In the genomic region with DNA sequence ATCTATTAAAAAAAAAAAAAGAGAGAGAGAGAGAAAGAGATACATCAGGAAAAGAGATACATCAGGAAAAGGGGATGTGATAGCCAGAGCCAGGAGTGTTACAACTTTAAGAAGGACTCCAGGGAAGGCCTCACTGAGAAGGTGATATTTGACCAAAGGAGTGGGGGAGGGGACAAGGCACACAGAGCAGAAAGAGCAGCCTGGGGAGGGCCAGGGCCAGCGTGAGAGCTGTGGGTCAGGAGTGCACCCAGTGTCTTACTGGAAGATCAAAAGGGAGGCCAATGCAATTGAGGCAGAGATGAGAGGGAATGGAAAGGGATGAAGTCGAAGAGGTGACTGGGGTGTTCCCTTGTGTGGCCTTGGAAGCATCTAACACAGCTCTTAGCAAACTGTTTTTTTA, we compare ENCODE assay signal across 21 cellular contexts. TPM values are rescaled to one million over a fixed set of nuclear protein-coding genes. Genes with fewer than 3 reads are reported as not detected.
A peak's percentile ranks its signal among the peaks of the same experiment; 100 is the strongest.
DNase-seq lines count a peak whose midpoint lies in the region; ATAC-seq and TF ChIP-seq lines count a peak whose summit lies in the region.
"Had no signal": no experiment of that assay in that cellular context is flagged by ENCODE, and none has a peak within 500 bp of the region (broad histone marks: within the 10 kb centered on the region; RNA-seq: fewer than 3 reads in every experiment).

No MANE protein-coding gene starts in this region.

- H3K9me3 ChIP-seq in NT2/D1 (ENCODE audit: insufficient read depth, low read length): no peaks in the 10 kb centered on the region
- H3K9me3 ChIP-seq in smooth muscle cell (replicated peaks; ENCODE audit: low read depth): no peaks in the 10 kb centered on the region
- H3K9me3 ChIP-seq in gastrocnemius medialis: no peaks in the 10 kb centered on the region
- H3K9me3 ChIP-seq: BE2C, Peyer's patch had no signal

- peaks cover 15% of the 10 kb centered on the region for H3K36me3 Mint-ChIP-seq in GM23338 (ENCODE audit: low read depth)
- no peaks in the 10 kb centered on the region for H3K36me3 Mint-ChIP-seq in chondrocyte (ENCODE audit: low read depth)
- H3K36me3 Mint-ChIP-seq in stimulated activated effector memory CD8-positive, alpha-beta T cell treated with anti-CD3 and anti-CD28 coated beads, Interleukin-12 subunit alpha, Interleukin-12 subunit beta, amount 100 ng/mL, for 72 hours: peaks cover 27% of the 10 kb centered on the region

- no peak overlapping the region for H2AFZ ChIP-seq in GM23338
- H2AFZ ChIP-seq in smooth muscle cell (ENCODE audit: low read depth): no peak overlapping the region

- H3K79me2 ChIP-seq in GM23338 (replicated peaks; ENCODE audit: insufficient read depth): peaks cover 2% of the 10 kb centered on the region; the same call in 1 of the 2 replicates
- H3K79me2 ChIP-seq in smooth muscle cell (ENCODE audit: low read depth): peaks cover 9% of the 10 kb centered on the region

- no peaks in the 10 kb centered on the region for H3K9me2 ChIP-seq in GM23338 (ENCODE audit: insufficient read depth)

- H3K36me3 ChIP-seq in GM23338 (ENCODE audit: insufficient read depth) (no peaks in the 10 kb centered on the region), NT2/D1 (ENCODE audit: insufficient read depth, insufficient read length, low read length) (peaks cover 62% of the 10 kb centered on the region), H7 (replicated peaks; ENCODE audit: control insufficient read depth, insufficient read depth, low read length) (peaks cover 8% of the 10 kb centered on the region), smooth muscle cell (ENCODE audit: low read depth) (no peaks in the 10 kb centered on the region), gastrocnemius medialis (no peaks in the 10 kb centered on the region)
- H3K36me3 ChIP-seq: Peyer's patch had no signal

- peaks cover 6% of the 10 kb centered on the region; the same call in 1 of the 2 replicates for H4K20me1 ChIP-seq in GM23338 (replicated peaks; ENCODE audit: insufficient read depth)
- no peaks in the 10 kb centered on the region for H4K20me1 ChIP-seq in smooth muscle cell (ENCODE audit: low read depth)

- H3K4me3 ChIP-seq in GM23338 (no peak overlapping the region), NT2/D1 (ENCODE audit: insufficient read length, low read depth) (no peak overlapping the region), H7 (ENCODE audit: insufficient read depth, low read depth, low read length) (no peak overlapping the region), smooth muscle cell (no peak overlapping the region), gastrocnemius medialis (no peak overlapping the region)
- H3K4me3 ChIP-seq: Peyer's patch had no signal

- H3K27ac Mint-ChIP-seq in GM23338 (peak overlapping the region; percentile 53; the same call in 1 of the 2 replicates), chondrocyte (ENCODE audit: unreplicated experiment) (no peak overlapping the region)
- peak overlapping the region; percentile 14 for H3K27ac Mint-ChIP-seq in stimulated activated effector memory CD8-positive, alpha-beta T cell treated with anti-CD3 and anti-CD28 coated beads, Interleukin-12 subunit alpha, Interleukin-12 subunit beta, amount 100 ng/mL, for 72 hours
- H3K27ac Mint-ChIP-seq: CD14-positive monocyte had no signal

- no peak for TF ChIP-seq POLR2A in gastrocnemius medialis (IDR thresholded peaks at IDR 0.05)

- H3K27me3 ChIP-seq in GM23338 (ENCODE audit: insufficient read depth) (no peaks in the 10 kb centered on the region), NT2/D1 (ENCODE audit: insufficient read depth, insufficient read length) (no peaks in the 10 kb centered on the region), H7 (ENCODE audit: control insufficient read depth, insufficient read depth, low read length) (no peaks in the 10 kb centered on the region), smooth muscle cell (ENCODE audit: low read depth) (no peaks in the 10 kb centered on the region), gastrocnemius medialis (no peaks in the 10 kb centered on the region)
- H3K27me3 ChIP-seq: BE2C, Peyer's patch had no signal

- intact Hi-C loops in gastrocnemius medialis (cut with DNase I; ENCODE audit: low total_unique reads): no loop called here

- in situ Hi-C loops in gastrocnemius medialis (cut with MboI; ENCODE audit: low sequenced_read_pairs in 4 of 4): no loop called here

- peaks cover 6% of the 10 kb centered on the region; the same call in 1 of the 2 replicates for H3K4me1 ChIP-seq in GM23338 (ENCODE audit: insufficient read depth)
- peaks cover 10% of the 10 kb centered on the region for H3K4me1 ChIP-seq in NT2/D1 (ENCODE audit: insufficient read depth, insufficient read length)
- no peaks in the 10 kb centered on the region for H3K4me1 ChIP-seq in smooth muscle cell (ENCODE audit: low read depth)
- no peaks in the 10 kb centered on the region for H3K4me1 ChIP-seq in gastrocnemius medialis
- H3K4me1 ChIP-seq: BE2C, Peyer's patch had no signal

- H3K4me3 Mint-ChIP-seq in GM23338 (no peak overlapping the region), chondrocyte (ENCODE audit: unreplicated experiment) (no peak overlapping the region)
- H3K4me3 Mint-ChIP-seq in stimulated activated effector memory CD8-positive, alpha-beta T cell treated with anti-CD3 and anti-CD28 coated beads, Interleukin-12 subunit alpha, Interleukin-12 subunit beta, amount 100 ng/mL, for 72 hours: no peak overlapping the region
- H3K4me3 Mint-ChIP-seq: CD14-positive monocyte; CD8-positive, alpha-beta memory T cell; IgD-negative memory B cell had no signal

- no peak overlapping the region for H3K27ac ChIP-seq in GM23338 (ENCODE audit: low read depth)
- no peak overlapping the region for H3K27ac ChIP-seq in smooth muscle cell (ENCODE audit: low read depth)
- H3K27ac ChIP-seq in gastrocnemius medialis: no peak overlapping the region
- H3K27ac ChIP-seq: KMS-11, Peyer's patch had no signal

- H3K4me1 Mint-ChIP-seq in GM23338 (peaks cover 16% of the 10 kb centered on the region), chondrocyte (ENCODE audit: low read depth) (no peaks in the 10 kb centered on the region)
- peaks cover 6% of the 10 kb centered on the region for H3K4me1 Mint-ChIP-seq in stimulated activated effector memory CD8-positive, alpha-beta T cell treated with anti-CD3 and anti-CD28 coated beads, Interleukin-12 subunit alpha, Interleukin-12 subunit beta, amount 100 ng/mL, for 72 hours
- H3K4me1 Mint-ChIP-seq: CD8-positive, alpha-beta memory T cell had no signal

- H3K4me2 ChIP-seq in GM23338: no peak overlapping the region
- H3K4me2 ChIP-seq in smooth muscle cell: no peak overlapping the region
- H3K4me2 ChIP-seq: KMS-11 had no signal

- 79% methylated on average over 2 of the region's 2 CpGs for WGBS in smooth muscle cell (ENCODE audit: low lambda C conversion rate)

- H3K9ac ChIP-seq in NT2/D1 (ENCODE audit: insufficient read length, low read depth) (peak overlapping the region; percentile 50), smooth muscle cell (ENCODE audit: low read depth) (no peak overlapping the region)
- H3K9ac ChIP-seq: KMS-11 had no signal

- H3K27me3 Mint-ChIP-seq in GM23338 (ENCODE audit: insufficient read depth, low read depth, poor library complexity) (peaks cover 12% of the 10 kb centered on the region), chondrocyte (ENCODE audit: low read depth) (no peaks in the 10 kb centered on the region)
- H3K27me3 Mint-ChIP-seq: IgD-negative memory B cell had no signal

- DNase-seq in GM23338 (ENCODE audit: low spot score) (no peak), NT2/D1 (ENCODE audit: low read depth, low spot score) (no peak), chondrocyte (ENCODE audit: low spot score) (peak; percentile 21), H7 (no peak), smooth muscle cell (lab: John Stamatoyannopoulos, UW; ENCODE audit: unreplicated experiment) (no peak), gastrocnemius medialis (no peak)
- no peak for DNase-seq in stimulated activated effector memory CD8-positive, alpha-beta T cell treated with anti-CD3 and anti-CD28 coated beads, Interleukin-12 subunit alpha, Interleukin-12 subunit beta, amount 100 ng/mL, for 72 hours (ENCODE audit: low spot score in 2 of 2)
- DNase-seq: BE2C; CD8-positive, alpha-beta memory T cell; DND-41; MM.1S; NCI-H1048; NCI-H1417; NCI-H1694; NCI-H2029 treated with DMSO at 0.1 percent for 48 hours; NCI-H446 treated with DMSO at 0.1 percent for 48 hours; NCI-H69; Peyer's patch had no signal

- TF ChIP-seq CTCF in GM23338 (conservative IDR thresholded peaks at IDR 0.05; ENCODE audit: low read depth in 2 of 2): no peak
- no peak for TF ChIP-seq CTCF in chondrocyte (IDR thresholded peaks at IDR 0.05)
- no peak for TF ChIP-seq CTCF in smooth muscle cell (IDR thresholded peaks at IDR 0.05; ENCODE audit: borderline replicate concordance, insufficient read depth, poor library complexity, severe bottlenecking)
- no peak for TF ChIP-seq CTCF in gastrocnemius medialis (IDR thresholded peaks at IDR 0.05 in 4 of 5, conservative IDR thresholded peaks at IDR 0.05 in 1 of 5)

- ATAC-seq in GM23338 (peak; percentile 14; the same call in 2 of the 3 replicates), gastrocnemius medialis (no peak)
- ATAC-seq in stimulated activated effector memory CD8-positive, alpha-beta T cell treated with anti-CD3 and anti-CD28 coated beads, Interleukin-12 subunit alpha, Interleukin-12 subunit beta, amount 100 ng/mL, for 72 hours: no peak

- no peaks in the 10 kb centered on the region for H3K9me3 Mint-ChIP-seq in GM23338
- H3K9me3 Mint-ChIP-seq in chondrocyte (ENCODE audit: low read depth): no peaks in the 10 kb centered on the region
- H3K9me3 Mint-ChIP-seq in stimulated activated effector memory CD8-positive, alpha-beta T cell treated with anti-CD3 and anti-CD28 coated beads, Interleukin-12 subunit alpha, Interleukin-12 subunit beta, amount 100 ng/mL, for 72 hours: no peaks in the 10 kb centered on the region
- H3K9me3 Mint-ChIP-seq: CD8-positive, alpha-beta memory T cell; IgD-negative memory B cell had no signal

- H3F3A ChIP-seq in GM23338 (replicated peaks; ENCODE audit: low read depth): no peaks in the 10 kb centered on the region
- H3F3A ChIP-seq in smooth muscle cell (ENCODE audit: low read depth): no peaks in the 10 kb centered on the region

RNA-seq across cellular contexts. Expression of a gene that starts 7.7 kb away (rescaled TPM):
- total RNA-seq in GM23338 (2014; rRNA removed; shearing (Covaris generic)): 11.3 and 20.6 TPM in 2 replicates
- polyA plus RNA-seq in GM23338 (2016; fragmentation: Nextera tagmentation; extraction: Ambion mirVana) (12.4 and 15.5 TPM in 2 replicates), smooth muscle cell (26.1 and 28.8 TPM in 2 replicates)
- total RNA-seq in chondrocyte (2.4 to 3.2 TPM (median 2.9 TPM) in 3 replicates), smooth muscle cell (4.1 and 7.1 TPM in 2 replicates), gastrocnemius medialis (not detected)
- total RNA-seq in H7 (2014; rRNA removed; shearing (Covaris generic)): 24.4 and 24.6 TPM in 2 replicates
- polyA plus RNA-seq: CD14-positive monocyte; CD8-positive, alpha-beta memory T cell; IgD-negative memory B cell had no signal

RNA-seq across cellular contexts. Expression of a gene that starts 8.6 kb away (rescaled TPM):
- 55.8 and 71.9 TPM in 2 replicates for total RNA-seq in GM23338 (2014; rRNA removed; shearing (Covaris generic))
- polyA plus RNA-seq in GM23338 (2016; fragmentation: Nextera tagmentation; extraction: Ambion mirVana): 17.8 and 18.0 TPM in 2 replicates
- total RNA-seq in chondrocyte: 10.9 to 17.0 TPM (median 16.3 TPM) in 3 replicates
- 47.3 and 59.0 TPM in 2 replicates for total RNA-seq in H7 (2014; rRNA removed; shearing (Covaris generic))
- total RNA-seq in smooth muscle cell: 23.8 and 178 TPM in 2 replicates
- polyA plus RNA-seq in smooth muscle cell: 37.5 and 46.1 TPM in 2 replicates
- 1 to 10 TPM in 1 of 4 donors, under 1 TPM in 3; 0.20 to 1.7 (median 0.56) TPM for total RNA-seq in gastrocnemius medialis
- polyA plus RNA-seq: CD14-positive monocyte; CD8-positive, alpha-beta memory T cell; IgD-negative memory B cell had no signal

RNA-seq across cellular contexts. Expression of a gene that starts 18.1 kb away (rescaled TPM):
- 8.9 and 12.2 TPM in 2 replicates for total RNA-seq in GM23338 (2014; rRNA removed; shearing (Covaris generic))
- polyA plus RNA-seq in GM23338 (2016; fragmentation: Nextera tagmentation; extraction: Ambion mirVana) (8.7 and 10.1 TPM in 2 replicates), smooth muscle cell (23.6 and 30.5 TPM in 2 replicates)
- total RNA-seq in chondrocyte (19.3 to 21.1 TPM (median 20.3 TPM) in 3 replicates), smooth muscle cell (8.0 and 16.3 TPM in 2 replicates), gastrocnemius medialis (1 to 10 TPM; 3.7 to 8.6 (median 6.3) TPM)
- total RNA-seq in H7 (2014; rRNA removed; shearing (Covaris generic)): 8.3 and 9.1 TPM in 2 replicates

RNA-seq across cellular contexts. Expression of a gene that starts 44.9 kb away (rescaled TPM):
- 60.0 and 78.1 TPM in 2 replicates for total RNA-seq in GM23338 (2014; rRNA removed; shearing (Covaris generic))
- 35.7 and 36.2 TPM in 2 replicates for polyA plus RNA-seq in GM23338 (2016; fragmentation: Nextera tagmentation; extraction: Ambion mirVana)
- total RNA-seq in chondrocyte: 73.5 to 79.7 TPM (median 78.3 TPM) in 3 replicates
- total RNA-seq in H7 (2014; rRNA removed; shearing (Covaris generic)): 91.3 and 97.6 TPM in 2 replicates
- 61.4 and 63.2 TPM in 2 replicates for total RNA-seq in smooth muscle cell
- 90.7 and 118 TPM in 2 replicates for polyA plus RNA-seq in smooth muscle cell
- total RNA-seq in gastrocnemius medialis: 10 to 100 TPM; 35.5 to 71.8 (median 55.7) TPM

RNA-seq across cellular contexts. Expression of a gene that starts 53.9 kb away (rescaled TPM):
- 39.2 and 50.0 TPM in 2 replicates for total RNA-seq in GM23338 (2014; rRNA removed; shearing (Covaris generic))
- polyA plus RNA-seq in GM23338 (2016; fragmentation: Nextera tagmentation; extraction: Ambion mirVana) (81.5 and 82.3 TPM in 2 replicates), smooth muscle cell (176 and 186 TPM in 2 replicates)
- total RNA-seq in chondrocyte (111 to 122 TPM (median 120 TPM) in 3 replicates), smooth muscle cell (99.2 and 107 TPM in 2 replicates), gastrocnemius medialis (100 to 1,000 TPM in 1 of 4 donors, 10 to 100 TPM in 3; 48.1 to 120 (median 60.2) TPM)
- 88.0 and 97.6 TPM in 2 replicates for total RNA-seq in H7 (2014; rRNA removed; shearing (Covaris generic))
